In genomic region chrX:77785400-77785745, GRCh38 we compare ENCODE assay signal across 8 cellular contexts. TPM values are rescaled to one million over a fixed set of nuclear protein-coding genes. Genes with fewer than 3 reads are reported as not detected.
A peak's percentile ranks its signal among the peaks of the same experiment; 100 is the strongest.
DNase-seq lines count a peak whose midpoint lies in the region; ATAC-seq and TF ChIP-seq lines count a peak whose summit lies in the region.

No MANE protein-coding gene starts in this region.

- H3F3A ChIP-seq in GM23338 (replicated peaks; ENCODE audit: low read depth) = no peaks in the 10 kb centered on the region

- WGBS in esophagus squamous epithelium, 2 donors = 0 to 25% methylated on average over 3 to 14 of the region's 16 CpGs

- H3K4me1 Mint-ChIP-seq in GM23338 (peaks cover 8% of the 10 kb centered on the region; the same call in 1 of the 3 replicates), nephron (peaks cover 14% of the 10 kb centered on the region)

- ATAC-seq in GM23338 (peak; percentile 24; the same call in 2 of the 3 replicates), SK-N-SH treated with all-trans-retinoic acid at 6 μM for 48 hours (peak; percentile 13), HG03571 (IDR thresholded peaks at IDR 0.05; ENCODE audit: unreplicated experiment) (no peak), GM19035 (IDR thresholded peaks at IDR 0.05; ENCODE audit: unreplicated experiment) (no peak)

- peaks cover 50% of the 10 kb centered on the region for H3K79me2 ChIP-seq in GM23338 (replicated peaks; ENCODE audit: insufficient read depth)

- intact Hi-C loops in esophagus squamous epithelium (cut with DNase I) = no loop called here

- peak overlapping the region; percentile 99 for H3K4me3 Mint-ChIP-seq in GM23338
- peak overlapping the region; percentile 99 to 100 (median 99) for H3K4me3 Mint-ChIP-seq in nephron

- no peaks in the 10 kb centered on the region for H3K9me3 ChIP-seq in esophagus squamous epithelium

- H3K4me3 ChIP-seq in AG09309 (ENCODE audit: control insufficient read depth, low read depth, low read length) (peak overlapping the region; percentile 65), GM23338 (peak overlapping the region; percentile 70), esophagus squamous epithelium (peak overlapping the region; percentile 57 to 80 (median 72))

- H3K9me2 ChIP-seq in GM23338 (ENCODE audit: insufficient read depth) = no peaks in the 10 kb centered on the region

- peak overlapping the region; percentile 86 for H3K4me2 ChIP-seq in GM23338

- H3K36me3 Mint-ChIP-seq in GM23338 (ENCODE audit: low read depth) (no peaks in the 10 kb centered on the region; the same call in 2 of the 3 replicates), nephron (ENCODE audit: low read depth) (peaks cover 7% of the 10 kb centered on the region)

- H2AFZ ChIP-seq in GM23338 = no peak overlapping the region

- 0 out of 2 replicates have a peak overlapping the region, but pooled peaks have one; percentile 63 for H3K27ac ChIP-seq in GM23338 (ENCODE audit: low read depth)
- peak overlapping the region; percentile 90 to 97 (median 92) for H3K27ac ChIP-seq in esophagus squamous epithelium

- peak overlapping the region; percentile 100 for H3K27ac Mint-ChIP-seq in GM23338
- H3K27ac Mint-ChIP-seq in nephron = peak overlapping the region; percentile 100

- TF ChIP-seq POLR2A in esophagus squamous epithelium (IDR thresholded peaks at IDR 0.05) = no peak

- peaks cover 2% of the 10 kb centered on the region; the same call in 1 of the 3 replicates for H3K9me3 Mint-ChIP-seq in GM23338
- peaks cover 5% of the 10 kb centered on the region for H3K9me3 Mint-ChIP-seq in nephron

- H3K36me3 ChIP-seq in GM23338 (ENCODE audit: insufficient read depth) = no peaks in the 10 kb centered on the region
- no peaks in the 10 kb centered on the region for H3K36me3 ChIP-seq in esophagus squamous epithelium

- peaks cover 4% of the 10 kb centered on the region for H3K27me3 Mint-ChIP-seq in GM23338 (ENCODE audit: insufficient read depth, low read depth, poor library complexity)
- H3K27me3 Mint-ChIP-seq in nephron (ENCODE audit: low read depth) = no peaks in the 10 kb centered on the region

- no peaks in the 10 kb centered on the region for H3K27me3 ChIP-seq in GM23338 (ENCODE audit: insufficient read depth)
- H3K27me3 ChIP-seq in esophagus squamous epithelium = no peaks in the 10 kb centered on the region

- DNase-seq in AG09309 (ENCODE audit: low read depth) (no peak), GM23338 (ENCODE audit: low spot score) (peak; percentile 35), esophagus squamous epithelium (lab: John Stamatoyannopoulos, UW) (no peak), NCI-H2029 (lab: John Stamatoyannopoulos, UW) (no peak)

- H3K4me1 ChIP-seq in GM23338 (ENCODE audit: insufficient read depth) (peaks cover 20% of the 10 kb centered on the region), esophagus squamous epithelium (peaks cover 0 to 50% (median 8%) of the 10 kb centered on the region in 3 donors)

- TF ChIP-seq CTCF in AG09309 (IDR thresholded peaks at IDR 0.05; ENCODE audit: control insufficient read depth, insufficient read depth, low read depth, low read length, missing control alignments) (no peak), GM23338 (conservative IDR thresholded peaks at IDR 0.05; ENCODE audit: low read depth in 2 of 2) (no peak), esophagus squamous epithelium (IDR thresholded peaks at IDR 0.05) (no peak), nephron (IDR thresholded peaks at IDR 0.05; ENCODE audit: unreplicated experiment in 3 of 3) (no peak)

- peaks cover 21% of the 10 kb centered on the region for H4K20me1 ChIP-seq in GM23338 (replicated peaks; ENCODE audit: insufficient read depth)

TF ChIP-seq in GM23338, 12 proteins besides CTCF, POLR2A, EP300 and RAD21 (continues in another document):
- TF ChIP-seq CREB1 (CRISPR knock-in tag; IDR thresholded peaks at IDR 0.05; ENCODE audit: low read depth) (no peak), JUNB (IDR thresholded peaks at IDR 0.05; ENCODE audit: unreplicated experiment) (no peak), REST (IDR thresholded peaks at IDR 0.05; ENCODE audit: unreplicated experiment) (no peak), STAT1 (IDR thresholded peaks at IDR 0.05; ENCODE audit: unreplicated experiment) (no peak), ZNF331 (CRISPR knock-in tag; IDR thresholded peaks at IDR 0.05; ENCODE audit: low read depth) (no peak), ZNF114 (CRISPR knock-in tag; IDR thresholded peaks at IDR 0.05) (no peak)

TF ChIP-seq in SK-N-SH treated with all-trans-retinoic acid at 6 μM for 48 hours, 23 proteins besides CTCF, POLR2A, EP300 and RAD21:
- TF ChIP-seq ZNF70 (CRISPR knock-in tag; IDR thresholded peaks at IDR 0.05) (no peak), CREB5 (CRISPR knock-in tag; IDR thresholded peaks at IDR 0.05; ENCODE audit: low read depth) (no peak), ARNTL (CRISPR knock-in tag; IDR thresholded peaks at IDR 0.05; ENCODE audit: borderline replicate concordance, low read depth) (no peak), ISL1 (CRISPR knock-in tag; IDR thresholded peaks at IDR 0.05) (no peak), SNAI2 (CRISPR knock-in tag; IDR thresholded peaks at IDR 0.05) (no peak), CSDC2 (CRISPR knock-in tag; IDR thresholded peaks at IDR 0.05) (no peak), TSHZ2 (CRISPR knock-in tag; IDR thresholded peaks at IDR 0.05) (no peak)

RNA-seq across cellular contexts. Expression of gene ATRX, which starts 0.6 kb away (rescaled TPM):
- total RNA-seq in GM23338 (2014; rRNA removed; shearing (Covaris generic)) = 123 and 162 TPM in 2 replicates
- 107 and 179 TPM in 2 replicates for polyA plus RNA-seq in GM23338 (2016; fragmentation: Nextera tagmentation; extraction: Ambion mirVana)
- total RNA-seq in esophagus squamous epithelium = 10 to 100 TPM; 28.7 to 96.5 (median 36.9) TPM

Comparison
In these comparisons a context has a peak if more than half of its experiments do, and no peak if none do; other contexts are left out.
1. ATAC-seq: peak in GM23338 (single experiment) and SK-N-SH treated with all-trans-retinoic acid at 6 μM for 48 hours (single experiment); none in HG03571 (single experiment) and GM19035 (single experiment).
2. Peak in every context shown above with its lines, with median percentiles within 50 percentile points of each other: H3K4me3 ChIP-seq.